In the genomic region with DNA sequence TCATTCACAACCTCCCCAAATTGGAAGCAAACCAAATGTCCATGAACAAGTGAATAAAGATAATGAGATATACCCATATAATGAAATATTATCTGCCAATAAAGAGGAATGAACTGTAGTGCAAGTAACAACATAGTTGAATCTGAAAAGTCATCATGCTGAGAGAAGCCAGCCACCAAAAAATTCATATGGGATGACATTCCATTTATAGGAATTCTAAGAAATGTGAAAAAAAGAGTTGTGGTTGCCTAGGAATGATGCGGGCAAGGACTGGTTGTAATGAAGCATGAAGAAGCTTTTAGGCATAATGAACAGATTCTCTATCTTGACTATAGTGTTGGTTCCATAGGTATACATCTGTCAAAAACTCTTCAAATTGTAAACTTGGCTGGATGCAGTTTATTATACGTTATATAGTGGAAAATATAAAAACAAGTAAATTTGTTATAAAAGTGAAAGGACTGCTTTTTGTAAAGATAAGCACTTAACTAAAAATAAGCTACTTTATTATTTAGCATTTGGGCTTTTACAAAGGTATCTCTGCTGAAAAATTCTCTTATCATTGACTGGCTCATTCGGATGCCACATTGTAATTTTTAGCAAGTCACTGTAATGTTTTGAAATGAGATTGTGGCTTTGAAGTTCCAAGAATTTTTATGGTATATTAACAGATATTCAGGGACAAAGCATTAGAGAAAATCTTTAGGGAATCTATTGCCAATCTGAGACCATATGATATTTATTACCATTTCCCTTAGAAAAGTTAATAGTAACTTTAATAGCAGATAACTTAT, we compare ENCODE assay signal across 26 cellular contexts. TPM values are rescaled to one million over a fixed set of nuclear protein-coding genes. Genes with fewer than 3 reads are reported as not detected.
DNase-seq lines count a peak whose midpoint lies in the region; ATAC-seq and TF ChIP-seq lines count a peak whose summit lies in the region.
"Had no signal": no experiment of that assay in that cellular context is flagged by ENCODE, and none has a peak within 500 bp of the region (broad histone marks: within the 10 kb centered on the region; RNA-seq: fewer than 3 reads in every experiment).

No MANE protein-coding gene starts in this region.

- no peaks in the 10 kb centered on the region for H3K9me3 ChIP-seq in smooth muscle cell (replicated peaks; ENCODE audit: low read depth)
- H3K9me3 ChIP-seq: esophagus squamous epithelium, heart left ventricle, mucosa of descending colon, SJSA1, spleen, stomach, transverse colon had no signal

- no peak overlapping the region for H3K9ac ChIP-seq in smooth muscle cell (ENCODE audit: low read depth)
- H3K9ac ChIP-seq: KMS-11 had no signal

- ATAC-seq in SK-N-SH treated with all-trans-retinoic acid at 6 μM for 48 hours, result peak; percentile 40; the same call in 2 of the 3 replicates
- ATAC-seq in left ventricle myocardium superior, result no peak
- ATAC-seq in GM19463 (IDR thresholded peaks at IDR 0.05; ENCODE audit: unreplicated experiment), result no peak
- ATAC-seq: heart left ventricle, mucosa of descending colon, PC-3, T-helper 17 cell had no signal

- H3K36me3 ChIP-seq in smooth muscle cell (ENCODE audit: low read depth), result peaks cover 40% of the 10 kb centered on the region
- H3K36me3 ChIP-seq: SJSA1, transverse colon had no signal

- H3K4me2 ChIP-seq in smooth muscle cell, result no peak overlapping the region
- H3K4me2 ChIP-seq: KMS-11 had no signal

- peaks cover 10% of the 10 kb centered on the region for H4K20me1 ChIP-seq in smooth muscle cell (ENCODE audit: low read depth)

- WGBS in smooth muscle cell (ENCODE audit: low lambda C conversion rate), result 91% methylated on average over 3 of the region's 3 CpGs

- intact Hi-C loops in left ventricle myocardium superior (cut with micrococcal nuclease), result no loop called here

- no peaks in the 10 kb centered on the region for H3K79me2 ChIP-seq in smooth muscle cell (ENCODE audit: low read depth)

- H3F3A ChIP-seq in smooth muscle cell (ENCODE audit: low read depth), result no peaks in the 10 kb centered on the region

- TF ChIP-seq CTCF in smooth muscle cell (IDR thresholded peaks at IDR 0.05; ENCODE audit: borderline replicate concordance, insufficient read depth, poor library complexity, severe bottlenecking), result no peak

- peak overlapping the region; percentile 41 for H3K27ac ChIP-seq in smooth muscle cell (ENCODE audit: low read depth)
- H3K27ac ChIP-seq: C4-2B, esophagus squamous epithelium, heart left ventricle, KMS-11, SJSA1, spleen, stomach, transverse colon had no signal

- DNase-seq in GM04504 (ENCODE audit: low read depth) (peak; percentile 14), fibroblast of gingiva (ENCODE audit: low read depth) (peak; percentile 19), smooth muscle cell (lab: John Stamatoyannopoulos, UW; ENCODE audit: unreplicated experiment) (no peak), left ventricle myocardium superior (no peak), NCI-H146 treated with DMSO at 0.1 percent for 48 hours (lab: John Stamatoyannopoulos, UW; ENCODE audit: unreplicated experiment) (no peak)
- DNase-seq: activated CD4-positive, alpha-beta memory T cell treated with anti-CD3 and anti-CD28 coated beads for 36 hours; activated gamma-delta T cell treated with Interleukin-2 at 50 U/mL for 16 hours; aorta; esophagus squamous epithelium; heart left ventricle; immature natural killer cell; mucosa of descending colon; NCI-H2029; NCI-H226; NCI-H82; PC-3; spleen; stimulated activated CD4-positive, alpha-beta T cell treated with anti-CD3 and anti-CD28 coated beads, Interleukin-4, amount 100 ng/mL, for 4 hours; stomach; T-helper 17 cell; transverse colon had no signal

- H3K4me1 ChIP-seq in smooth muscle cell (ENCODE audit: low read depth), result no peaks in the 10 kb centered on the region
- H3K4me1 ChIP-seq: esophagus squamous epithelium, heart left ventricle, SJSA1, spleen, stomach, transverse colon had no signal

- H2AFZ ChIP-seq in smooth muscle cell (ENCODE audit: low read depth), result no peak overlapping the region

- H3K27me3 ChIP-seq in smooth muscle cell (ENCODE audit: low read depth), result no peaks in the 10 kb centered on the region
- H3K27me3 ChIP-seq: esophagus squamous epithelium, heart left ventricle, SJSA1, spleen, stomach, transverse colon had no signal

- H3K4me3 ChIP-seq in smooth muscle cell, result no peak overlapping the region
- H3K4me3 ChIP-seq: esophagus squamous epithelium, heart left ventricle, mucosa of descending colon, SJSA1, spleen, stomach, transverse colon had no signal

TF ChIP-seq in SK-N-SH treated with all-trans-retinoic acid at 6 μM for 48 hours, 23 proteins besides CTCF, POLR2A, EP300 and RAD21:
- no peak for TF ChIP-seq PPARA (CRISPR knock-in tag; IDR thresholded peaks at IDR 0.05; ENCODE audit: borderline replicate concordance)
- TF ChIP-seq, protein P1, sequence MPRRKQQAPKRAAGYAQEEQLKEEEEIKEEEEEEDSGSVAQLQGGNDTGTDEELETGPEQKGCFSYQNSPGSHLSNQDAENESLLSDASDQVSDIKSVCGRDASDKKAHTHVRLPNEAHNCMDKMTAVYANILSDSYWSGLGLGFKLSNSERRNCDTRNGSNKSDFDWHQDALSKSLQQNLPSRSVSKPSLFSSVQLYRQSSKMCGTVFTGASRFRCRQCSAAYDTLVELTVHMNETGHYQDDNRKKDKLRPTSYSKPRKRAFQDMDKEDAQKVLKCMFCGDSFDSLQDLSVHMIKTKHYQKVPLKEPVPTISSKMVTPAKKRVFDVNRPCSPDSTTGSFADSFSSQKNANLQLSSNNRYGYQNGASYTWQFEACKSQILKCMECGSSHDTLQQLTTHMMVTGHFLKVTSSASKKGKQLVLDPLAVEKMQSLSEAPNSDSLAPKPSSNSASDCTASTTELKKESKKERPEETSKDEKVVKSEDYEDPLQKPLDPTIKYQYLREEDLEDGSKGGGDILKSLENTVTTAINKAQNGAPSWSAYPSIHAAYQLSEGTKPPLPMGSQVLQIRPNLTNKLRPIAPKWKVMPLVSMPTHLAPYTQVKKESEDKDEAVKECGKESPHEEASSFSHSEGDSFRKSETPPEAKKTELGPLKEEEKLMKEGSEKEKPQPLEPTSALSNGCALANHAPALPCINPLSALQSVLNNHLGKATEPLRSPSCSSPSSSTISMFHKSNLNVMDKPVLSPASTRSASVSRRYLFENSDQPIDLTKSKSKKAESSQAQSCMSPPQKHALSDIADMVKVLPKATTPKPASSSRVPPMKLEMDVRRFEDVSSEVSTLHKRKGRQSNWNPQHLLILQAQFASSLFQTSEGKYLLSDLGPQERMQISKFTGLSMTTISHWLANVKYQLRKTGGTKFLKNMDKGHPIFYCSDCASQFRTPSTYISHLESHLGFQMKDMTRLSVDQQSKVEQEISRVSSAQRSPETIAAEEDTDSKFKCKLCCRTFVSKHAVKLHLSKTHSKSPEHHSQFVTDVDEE (CRISPR knock-in tag; IDR thresholded peaks at IDR 0.05), result no peak
- no peak for TF ChIP-seq ZFP30 (CRISPR knock-in tag; IDR thresholded peaks at IDR 0.05)
- TF ChIP-seq ZC3H10 (CRISPR knock-in tag; IDR thresholded peaks at IDR 0.05), result no peak
- no peak for TF ChIP-seq ZFP3 (CRISPR knock-in tag; IDR thresholded peaks at IDR 0.05)
- no peak for TF ChIP-seq ZNF70 (CRISPR knock-in tag; IDR thresholded peaks at IDR 0.05)

RNA-seq across cellular contexts. Expression of a gene that starts 21.2 kb away (rescaled TPM):
- 0.04 and 1.3 TPM in 2 replicates for total RNA-seq in smooth muscle cell
- 0.08 and 1.1 TPM in 2 replicates for polyA plus RNA-seq in smooth muscle cell
- not detected for total RNA-seq in left ventricle myocardium superior
- total RNA-seq: SJSA1 had no signal
- polyA plus RNA-seq: immature natural killer cell had no signal

Comparison
In these comparisons a context has a peak if more than half of its experiments do, and no peak if none do; other contexts are left out.
1. DNase-seq: peak in GM04504 (single experiment) and fibroblast of gingiva (single experiment); none in smooth muscle cell (single experiment), left ventricle myocardium superior (single experiment) and NCI-H146 treated with DMSO at 0.1 percent for 48 hours (single experiment).